In the genomic region with DNA sequence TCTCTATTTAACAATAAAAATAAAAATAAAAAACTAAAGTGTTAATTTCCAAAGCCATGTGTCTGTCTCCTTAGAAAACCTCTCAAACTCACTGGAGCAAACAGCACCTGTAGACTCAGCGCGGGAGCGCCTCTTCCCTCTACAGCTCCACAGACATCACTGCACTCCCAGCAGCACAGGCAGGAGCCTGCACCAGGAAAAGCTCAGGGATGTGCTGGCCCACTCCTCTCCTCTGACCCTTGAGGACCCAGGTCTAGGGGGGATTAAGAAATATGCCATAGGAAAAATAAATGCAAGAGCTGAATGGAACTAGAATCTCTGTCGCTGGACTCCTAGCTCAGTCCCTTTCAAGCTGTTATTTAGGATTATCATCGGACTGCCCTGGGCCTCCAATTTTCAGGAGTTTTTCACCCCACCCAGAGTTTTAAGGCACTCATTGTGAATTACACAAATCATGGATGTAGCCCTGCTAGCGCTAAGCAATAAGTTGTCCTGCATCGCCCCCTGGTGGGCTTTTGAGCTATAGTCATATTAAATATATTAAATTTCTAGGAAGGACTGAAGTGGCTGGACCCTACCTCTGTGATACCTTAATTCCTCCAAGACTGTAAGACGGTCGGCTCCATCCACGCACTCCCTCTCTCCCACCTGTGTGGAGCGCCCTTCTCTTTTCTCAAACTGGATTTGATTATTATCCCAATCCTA, we compare ENCODE assay signal across 8 cellular contexts.
DNase-seq lines count a peak whose midpoint lies in the region; ATAC-seq and TF ChIP-seq lines count a peak whose summit lies in the region.

No MANE protein-coding gene starts in this region.

- POLR2A ChIA-PET in Panc1 (lab: Charles Lee), result interaction anchor here (0.6 kb wide), 1 partner anchor 26 kb away, joined by 5 read pairs; no protein-coding TSS in a partner anchor

- H3K36me3 ChIP-seq in Panc1 (ENCODE audit: control insufficient read depth, insufficient read depth, low read length) (no peaks in the 10 kb centered on the region), upper lobe of right lung (no peaks in the 10 kb centered on the region)

- H3K4me3 Mint-ChIP-seq in osteocyte (ENCODE audit: unreplicated experiment), result no peak overlapping the region

- H3K4me1 ChIP-seq in Panc1 (ENCODE audit: control insufficient read depth, insufficient read depth, low read length), result no peaks in the 10 kb centered on the region
- no peaks in the 10 kb centered on the region for H3K4me1 ChIP-seq in upper lobe of right lung

- TF ChIP-seq CTCF in Panc1 (IDR thresholded peaks at IDR 0.05) (peak; percentile 80), foreskin fibroblast (IDR thresholded peaks at IDR 0.05; ENCODE audit: low read depth, low read length) (peak; percentile 51), osteocyte (IDR thresholded peaks at IDR 0.05) (peak; percentile 78), upper lobe of right lung (IDR thresholded peaks at IDR 0.05) (peak; percentile 69)

- H3K27me3 Mint-ChIP-seq in osteocyte (ENCODE audit: unreplicated experiment), result peaks cover 2% of the 10 kb centered on the region

- no peaks in the 10 kb centered on the region for H3K9me3 ChIP-seq in Panc1 (ENCODE audit: control insufficient read depth, insufficient read depth, low read depth, low read length)
- no peaks in the 10 kb centered on the region for H3K9me3 ChIP-seq in upper lobe of right lung

- no peaks in the 10 kb centered on the region for H3K27me3 ChIP-seq in Panc1 (ENCODE audit: control insufficient read depth, insufficient read depth, low read length)
- no peaks in the 10 kb centered on the region for H3K27me3 ChIP-seq in upper lobe of right lung

- H3K27ac ChIP-seq in Panc1 (ENCODE audit: low read length), result no peak overlapping the region
- no peak overlapping the region for H3K27ac ChIP-seq in upper lobe of right lung

- CTCF ChIA-PET in Panc1 (lab: Charles Lee), result interaction anchor here (0.5 to 2.1 kb wide), 5 partner anchors 28 to 879 kb away, joined by 3 to 26 read pairs (median 3); no protein-coding TSS in a partner anchor

- intact Hi-C loops in Panc1 (cut with micrococcal nuclease; ENCODE audit: unreplicated experiment) (loop anchor here (1.0 to 5.0 kb wide), 2 partner anchors 142 to 412 kb away; no protein-coding TSS in a partner anchor), upper lobe of right lung (cut with DNase I) (no loop called here)

- H3K4me3 ChIP-seq in Jurkat, Clone E6-1 (ENCODE audit: low read length), result no peak overlapping the region
- H3K4me3 ChIP-seq in Panc1 (ENCODE audit: low read depth in 2 of 2, low read length in 2 of 2), result no peak overlapping the region
- no peak overlapping the region for H3K4me3 ChIP-seq in foreskin fibroblast (ENCODE audit: low read depth in 1 of 2, low read length in 2 of 2)
- H3K4me3 ChIP-seq in upper lobe of right lung, result no peak overlapping the region

- H3K9me3 Mint-ChIP-seq in osteocyte (ENCODE audit: unreplicated experiment), result no peaks in the 10 kb centered on the region

- no peaks in the 10 kb centered on the region for H3K36me3 Mint-ChIP-seq in osteocyte (ENCODE audit: unreplicated experiment)

- BruUV-seq in Panc1 (replicated peaks; lab: Mats Ljungman, UMichigan), result no TSS peak

- in situ Hi-C loops in Panc1 (cut with HindIII; ENCODE audit: low pct_unique_long_range_greater_than_20kb, low sequenced_read_pairs), result no loop called here

- peaks cover 19% of the 10 kb centered on the region for H3K4me1 Mint-ChIP-seq in osteocyte (ENCODE audit: unreplicated experiment)

- no peak overlapping the region for H3K27ac Mint-ChIP-seq in osteocyte (ENCODE audit: unreplicated experiment)

- DNase-seq in DMS53 (lab: John Stamatoyannopoulos, UW) (peak; percentile 68), Panc1 (ENCODE audit: low read depth, low spot score) (peak; percentile 33), foreskin fibroblast (peak; percentile 29 to 81), osteocyte (ENCODE audit: extremely low spot score, unreplicated experiment) (peak; percentile 88), upper lobe of right lung (peak; percentile 75)
- peak; percentile 77 for DNase-seq in Jurkat, Clone E6-1 (ENCODE audit: low read depth, low spot score)
- DNase-seq in activated T-helper 1 cell treated with anti-CD3 and anti-CD28 coated beads, Interleukin-2, amount 50 U/mL, for 16 hours (ENCODE audit: low read depth in 1 of 2, low spot score in 1 of 2), result peak; percentile 0 to 12

- ATAC-seq in Panc1 (peak; percentile 89), upper lobe of right lung (peak; percentile 68), HG02970 (IDR thresholded peaks at IDR 0.05; ENCODE audit: low FRiP score, unreplicated experiment) (no peak)

Comparison
In these comparisons a context has a peak if more than half of its experiments do, and no peak if none do; other contexts are left out.
1. DNase-seq: peak in every context shown above with its lines; median percentile 88 in osteocyte; 77 in Jurkat, Clone E6-1; 75 in upper lobe of right lung; 68 in DMS53; 55 in foreskin fibroblast; 33 in Panc1; 6 in activated T-helper 1 cell treated with anti-CD3 and anti-CD28 coated beads, Interleukin-2, amount 50 U/mL, for 16 hours.